In genomic region chrX:49042581-49043219, GRCh38 we compare ENCODE assay signal across 6 cellular contexts. TPM values are rescaled to one million over a fixed set of nuclear protein-coding genes. Genes with fewer than 3 reads are reported as not detected.
DNase-seq lines count a peak whose midpoint lies in the region; ATAC-seq and TF ChIP-seq lines count a peak whose summit lies in the region.

No MANE protein-coding gene starts in this region.

- H3K27ac Mint-ChIP-seq in activated CD8-positive, alpha-beta T cell treated with anti-CD3 and anti-CD28 coated beads for 36 hours: peak overlapping the region; percentile 95

- H3K4me3 Mint-ChIP-seq in activated CD8-positive, alpha-beta T cell treated with anti-CD3 and anti-CD28 coated beads for 36 hours: peak overlapping the region; percentile 94

- peaks cover 20% of the 10 kb centered on the region for H3K36me3 ChIP-seq in HAP-1 (replicated peaks)
- peaks cover 4 to 12% of the 10 kb centered on the region in 2 donors for H3K36me3 ChIP-seq in lung (ENCODE audit: control insufficient read depth in 2 of 2, insufficient read depth in 2 of 2, low read length in 2 of 2)

- no peak for ATAC-seq in activated CD8-positive, alpha-beta T cell treated with anti-CD3 and anti-CD28 coated beads for 36 hours
- no peak for ATAC-seq in lung (ENCODE audit: insufficient read depth, low FRiP score)

- H3K27me3 ChIP-seq in HAP-1 (ENCODE audit: low read depth): no peaks in the 10 kb centered on the region
- H3K27me3 ChIP-seq in lung (ENCODE audit: control insufficient read depth, insufficient read depth): no peaks in the 10 kb centered on the region

- peaks cover 13% of the 10 kb centered on the region for H3K4me1 ChIP-seq in HAP-1
- peaks cover 6 to 13% of the 10 kb centered on the region in 2 donors for H3K4me1 ChIP-seq in lung (ENCODE audit: control insufficient read depth in 2 of 2, insufficient read depth in 2 of 2, low read length in 2 of 2)

- H3K9me3 ChIP-seq in HAP-1 (no peaks in the 10 kb centered on the region), lung (ENCODE audit: control insufficient read depth in 2 of 2, insufficient read depth in 1 of 2, low read length in 1 of 2) (peaks cover 0 to 4% of the 10 kb centered on the region in 2 donors)

- peaks cover 15% of the 10 kb centered on the region for H3K36me3 Mint-ChIP-seq in activated CD8-positive, alpha-beta T cell treated with anti-CD3 and anti-CD28 coated beads for 36 hours (ENCODE audit: low read depth)

- no peaks in the 10 kb centered on the region for H3K27me3 Mint-ChIP-seq in activated CD8-positive, alpha-beta T cell treated with anti-CD3 and anti-CD28 coated beads for 36 hours

- POLR2A ChIA-PET in activated CD8-positive, alpha-beta T cell treated with anti-CD3 and anti-CD28 coated beads for 36 hours (lab: Charles Lee): interaction anchor here (1.0 to 1.4 kb wide), 3 partner anchors 40 to 86 kb away, joined by 4 to 5 read pairs (median 4); partner anchors contain the start of genes GRIPAP1 and OTUD5

- H3K4me3 ChIP-seq in HAP-1 (peak overlapping the region; percentile 69), lung (peak overlapping the region; percentile 51)

- H3K9me3 Mint-ChIP-seq in activated CD8-positive, alpha-beta T cell treated with anti-CD3 and anti-CD28 coated beads for 36 hours: no peaks in the 10 kb centered on the region

- no peak for DNase-seq in HAP-1 (ENCODE audit: low spot score in 2 of 2)
- DNase-seq in activated CD8-positive, alpha-beta T cell treated with anti-CD3 and anti-CD28 coated beads for 36 hours: no peak
- DNase-seq in lung (ENCODE audit: low spot score): no peak
- DNase-seq in NCI-H446 (lab: John Stamatoyannopoulos, UW): no peak
- DNase-seq in activated CD4-positive, CD25-positive, alpha-beta regulatory T cell treated with anti-CD3 and anti-CD28 coated beads, Interleukin-2, amount 50 U/mL, for 72 hours: no peak
- DNase-seq in kidney tubule cell (ENCODE audit: low spot score): no peak

- intact Hi-C loops in activated CD8-positive, alpha-beta T cell treated with anti-CD3 and anti-CD28 coated beads for 36 hours (cut with micrococcal nuclease): loop anchor here (5.0 kb wide), 1 partner anchor 70 kb away; the partner anchor contains the start of gene KCND1

- WGBS in lung, 2 donors: 0 to 35% methylated on average over 13 to 29 of the region's 29 CpGs

- no peak for TF ChIP-seq CTCF in activated CD8-positive, alpha-beta T cell treated with anti-CD3 and anti-CD28 coated beads for 36 hours (IDR thresholded peaks at IDR 0.05)
- TF ChIP-seq CTCF in lung (IDR thresholded peaks at IDR 0.05; ENCODE audit: control extremely low read depth, extremely low read depth): no peak

- in situ Hi-C loops in HAP-1 (cut with MboI; ENCODE audit: low sequenced_read_pairs): no loop called here

- peaks cover 31% of the 10 kb centered on the region for H3K4me1 Mint-ChIP-seq in activated CD8-positive, alpha-beta T cell treated with anti-CD3 and anti-CD28 coated beads for 36 hours (ENCODE audit: low read depth)

- CTCF ChIA-PET in activated CD8-positive, alpha-beta T cell treated with anti-CD3 and anti-CD28 coated beads for 36 hours (lab: Charles Lee): interaction anchor here (0.8 to 1.8 kb wide), 3 partner anchors 64 to 84 kb away, joined by 4 to 7 read pairs (median 7); partner anchors contain the start of gene KCND1

- H3K27ac ChIP-seq in lung (ENCODE audit: low read depth in 1 of 2, low read length in 1 of 2): peak overlapping the region; percentile 95 to 99

RNA-seq across cellular contexts. Expression of gene TFE3, which starts 0.5 kb away (rescaled TPM):
- total RNA-seq in activated CD8-positive, alpha-beta T cell treated with anti-CD3 and anti-CD28 coated beads for 36 hours: 10 to 100 TPM; 17.9 to 19.5 TPM
- total RNA-seq in lung: 10 to 100 TPM; 28.4 to 51.5 TPM
- polyA plus RNA-seq in lung: 10 to 100 TPM; 34.0 to 63.7 TPM

RNA-seq across cellular contexts. Expression of gene CCDC120, which starts 16.1 kb away (rescaled TPM):
- total RNA-seq in activated CD8-positive, alpha-beta T cell treated with anti-CD3 and anti-CD28 coated beads for 36 hours: 1 to 10 TPM; 3.5 to 3.7 TPM
- 10 to 100 TPM in 1 of 2 donors, 1 to 10 TPM in 1; 5.3 to 11.3 TPM for total RNA-seq in lung
- 1 to 10 TPM; 3.8 to 5.1 TPM for polyA plus RNA-seq in lung

RNA-seq across cellular contexts. Expression of gene PRAF2, which starts 31.1 kb away (rescaled TPM):
- total RNA-seq in activated CD8-positive, alpha-beta T cell treated with anti-CD3 and anti-CD28 coated beads for 36 hours: 10 to 100 TPM; 10.8 to 12.4 TPM
- total RNA-seq in lung: 10 to 100 TPM in 1 of 2 donors, 1 to 10 TPM in 1; 5.6 to 40.8 TPM
- polyA plus RNA-seq in lung: 10 to 100 TPM; 36.6 to 37.2 TPM

RNA-seq across cellular contexts. Expression of gene WDR45, which starts 37.0 kb away (rescaled TPM):
- 10 to 100 TPM; 16.9 to 19.6 TPM for total RNA-seq in activated CD8-positive, alpha-beta T cell treated with anti-CD3 and anti-CD28 coated beads for 36 hours
- total RNA-seq in lung: 10 to 100 TPM; 48.1 to 71.4 TPM
- polyA plus RNA-seq in lung: 10 to 100 TPM; 58.5 to 70.1 TPM

RNA-seq across cellular contexts. Expression of gene GRIPAP1, which starts 40.6 kb away (rescaled TPM):
- total RNA-seq in activated CD8-positive, alpha-beta T cell treated with anti-CD3 and anti-CD28 coated beads for 36 hours: 10 to 100 TPM; 64.3 to 67.7 TPM
- total RNA-seq in lung: 10 to 100 TPM; 29.2 to 48.9 TPM
- polyA plus RNA-seq in lung: 10 to 100 TPM; 30.3 to 38.1 TPM
